In genomic region chr12:30822385-30823139, GRCh38 we compare ENCODE assay signal across 8 cellular contexts.
DNase-seq lines count a peak whose midpoint lies in the region; ATAC-seq, FAIRE-seq and TF ChIP-seq lines count a peak whose summit lies in the region.

No MANE protein-coding gene starts in this region.

- TF ChIP-seq POLR2A in endothelial cell of umbilical vein (IDR thresholded peaks at IDR 0.05; ENCODE audit: low read depth, low read length): no peak

- intact Hi-C loops in endothelial cell of umbilical vein (cut with micrococcal nuclease): no loop called here

- FAIRE-seq in endothelial cell of umbilical vein (lab: Jason Lieb, UNC): peak; percentile 84

- no peaks in the 10 kb centered on the region for H3K36me3 Mint-ChIP-seq in activated CD8-positive, alpha-beta memory T cell treated with anti-CD3 and anti-CD28 coated beads, Interleukin-2, amount 10 ng/mL, durations not matched to agents 7 days and 5 days
- no peaks in the 10 kb centered on the region for H3K36me3 Mint-ChIP-seq in memory B cell

- peak; percentile 79 for ATAC-seq in activated CD8-positive, alpha-beta memory T cell treated with anti-CD3 and anti-CD28 coated beads, Interleukin-2, amount 10 ng/mL, durations not matched to agents 7 days and 5 days
- peak; percentile 60 for ATAC-seq in memory B cell (ENCODE audit: low read depth)
- peak; percentile 57 for ATAC-seq in stimulated activated naive CD8-positive, alpha-beta T cell treated with anti-CD3 and anti-CD28 coated beads, Interleukin-15, Interleukin-2, amounts not matched to agents 100 U/mL and 50 U/mL, for 24 hours

- H3K4me1 Mint-ChIP-seq in activated CD8-positive, alpha-beta memory T cell treated with anti-CD3 and anti-CD28 coated beads, Interleukin-2, amount 10 ng/mL, durations not matched to agents 7 days and 5 days: peaks cover 14% of the 10 kb centered on the region
- H3K4me1 Mint-ChIP-seq in memory B cell: peaks cover 8% of the 10 kb centered on the region

- H3K4me1 ChIP-seq in endothelial cell of umbilical vein (ENCODE audit: control insufficient read depth, extremely low read depth, insufficient read depth, low read length): peaks cover 6% of the 10 kb centered on the region

- dilution Hi-C loops in endothelial cell of umbilical vein (cut with MboI; ENCODE audit: extremely low pct_ligation_motif_present, low sequenced_read_pairs): no loop called here

- BruUV-seq in endothelial cell of umbilical vein (replicated peaks; lab: Mats Ljungman, UMichigan): no TSS peak

- no peaks in the 10 kb centered on the region for H3K9me3 Mint-ChIP-seq in activated CD8-positive, alpha-beta memory T cell treated with anti-CD3 and anti-CD28 coated beads, Interleukin-2, amount 10 ng/mL, durations not matched to agents 7 days and 5 days (ENCODE audit: low read depth)
- no peaks in the 10 kb centered on the region for H3K9me3 Mint-ChIP-seq in memory B cell

- H3K27me3 ChIP-seq in endothelial cell of umbilical vein (ENCODE audit: control insufficient read depth in 2 of 2, insufficient read depth in 2 of 2, low read length in 2 of 2): peaks cover 9 to 10% of the 10 kb centered on the region in 2 experiments

- H3K79me2 ChIP-seq in endothelial cell of umbilical vein (ENCODE audit: control insufficient read depth, insufficient read depth, low read length): no peaks in the 10 kb centered on the region

- POLR2A ChIA-PET in endothelial cell of umbilical vein (lab: Charles Lee): no interaction called here

- peak overlapping the region; percentile 63 for H3K4me3 Mint-ChIP-seq in activated CD8-positive, alpha-beta memory T cell treated with anti-CD3 and anti-CD28 coated beads, Interleukin-2, amount 10 ng/mL, durations not matched to agents 7 days and 5 days
- peak overlapping the region; percentile 97 for H3K4me3 Mint-ChIP-seq in memory B cell

- no peaks in the 10 kb centered on the region for H3K36me3 ChIP-seq in endothelial cell of umbilical vein (ENCODE audit: control insufficient read depth in 2 of 2, extremely low read depth in 1 of 2, insufficient read depth in 2 of 2, low read length in 2 of 2)

- peak in 1 of 2 donors; percentile 10 for TF ChIP-seq CTCF in endothelial cell of umbilical vein (IDR thresholded peaks at IDR 0.05; ENCODE audit: extremely low read depth in 1 of 2, insufficient read depth in 1 of 2, low read depth in 1 of 2, low read length in 2 of 2)

- H3K4me2 ChIP-seq in endothelial cell of umbilical vein (ENCODE audit: insufficient read depth, low read length): peak overlapping the region; percentile 39

- peaks cover 60% of the 10 kb centered on the region for H3K27me3 Mint-ChIP-seq in activated CD8-positive, alpha-beta memory T cell treated with anti-CD3 and anti-CD28 coated beads, Interleukin-2, amount 10 ng/mL, durations not matched to agents 7 days and 5 days
- H3K27me3 Mint-ChIP-seq in memory B cell: peaks cover 17% of the 10 kb centered on the region

- no peak overlapping the region for H3K27ac ChIP-seq in endothelial cell of umbilical vein (ENCODE audit: insufficient read depth, low read depth, low read length)

- peak overlapping the region; percentile 43 for H3K9ac ChIP-seq in endothelial cell of umbilical vein (replicated peaks; ENCODE audit: extremely low read depth, insufficient read depth, low read length)

- no peaks in the 10 kb centered on the region for H3K9me3 ChIP-seq in endothelial cell of umbilical vein (replicated peaks; ENCODE audit: control insufficient read depth, insufficient read depth, low read length)

- peak overlapping the region; percentile 97 for H2AFZ ChIP-seq in endothelial cell of umbilical vein (ENCODE audit: low read depth, low read length)

- no peaks in the 10 kb centered on the region for H4K20me1 ChIP-seq in endothelial cell of umbilical vein (replicated peaks; ENCODE audit: control insufficient read depth, extremely low read depth, insufficient read depth, low read length)

- peak overlapping the region in 2 of 3 experiments; percentile 34 to 38 for H3K4me3 ChIP-seq in endothelial cell of umbilical vein (replicated peaks in 1 of 3; ENCODE audit: insufficient read depth in 1 of 3, low read depth in 1 of 3, low read length in 3 of 3)

- CTCF ChIA-PET in activated CD8-positive, alpha-beta memory T cell treated with anti-CD3 and anti-CD28 coated beads, Interleukin-2, amount 10 ng/mL, durations not matched to agents 7 days and 5 days (lab: Charles Lee): interaction anchor here (0.7 to 1.8 kb wide), 5 partner anchors 10 to 130 kb away, joined by 3 to 5 read pairs (median 4); no protein-coding TSS in a partner anchor
- CTCF ChIA-PET in endothelial cell of umbilical vein (lab: Charles Lee): interaction anchor here (0.7 to 2.6 kb wide), 7 partner anchors 9 to 1302 kb away, joined by 3 to 11 read pairs (median 5); no protein-coding TSS in a partner anchor

- H3K9me1 ChIP-seq in endothelial cell of umbilical vein (replicated peaks; ENCODE audit: control insufficient read depth, extremely low read depth, insufficient read depth, low read length): no peaks in the 10 kb centered on the region

- DNase-seq in activated CD4-positive, alpha-beta T cell treated with anti-CD3 and anti-CD28 coated beads for 1 hour: peak; percentile 16
- DNase-seq in activated CD4-positive, alpha-beta T cell treated with anti-CD3 and anti-CD28 coated beads, Interleukin-2, amount 50 U/mL, for 4 hours: no peak
- DNase-seq in HPDE6-E6E7 (ENCODE audit: extremely low spot score) (peak; percentile 47), endothelial cell of umbilical vein (ENCODE audit: low read depth, low spot score) (peak; percentile 56), memory B cell (ENCODE audit: low spot score in 2 of 2) (peak; percentile 14 to 30), NCI-H345 treated with DMSO at 0.1 percent for 48 hours (lab: John Stamatoyannopoulos, UW; ENCODE audit: unreplicated experiment) (no peak)
- peak; percentile 49 for DNase-seq in activated CD8-positive, alpha-beta memory T cell treated with anti-CD3 and anti-CD28 coated beads, Interleukin-2, amount 10 ng/mL, durations not matched to agents 7 days and 5 days
- peak; percentile 51 for DNase-seq in stimulated activated naive CD8-positive, alpha-beta T cell treated with anti-CD3 and anti-CD28 coated beads, Interleukin-15, Interleukin-2, amounts not matched to agents 100 U/mL and 50 U/mL, for 24 hours

- no peak overlapping the region for H3K27ac Mint-ChIP-seq in activated CD8-positive, alpha-beta memory T cell treated with anti-CD3 and anti-CD28 coated beads, Interleukin-2, amount 10 ng/mL, durations not matched to agents 7 days and 5 days
- H3K27ac Mint-ChIP-seq in memory B cell: peak overlapping the region; percentile 54

TF ChIP-seq in endothelial cell of umbilical vein, 7 proteins besides CTCF, POLR2A, EP300 and RAD21:
- TF ChIP-seq JUN (IDR thresholded peaks at IDR 0.05; ENCODE audit: borderline replicate concordance, insufficient read depth, insufficient read length, low read depth) (no peak), EZH2 (IDR thresholded peaks at IDR 0.05; ENCODE audit: borderline replicate concordance, low read depth, low read length, severe bottlenecking) (no peak), POLR2AphosphoS5 (IDR thresholded peaks at IDR 0.05; ENCODE audit: insufficient read depth, low read depth, low read length) (peak; percentile 23), GATA2 (IDR thresholded peaks at IDR 0.05; ENCODE audit: insufficient read depth, insufficient read length, low read depth, low read length) (no peak), FOS (IDR thresholded peaks at IDR 0.05; ENCODE audit: borderline replicate concordance, insufficient read depth, low read length) (no peak), MAX (IDR thresholded peaks at IDR 0.05; ENCODE audit: insufficient read depth, insufficient read length) (peak; percentile 37)

Comparison
In these comparisons a context has a peak if more than half of its experiments do, and no peak if none do; other contexts are left out.
1. DNase-seq: peak in activated CD4-positive, alpha-beta T cell treated with anti-CD3 and anti-CD28 coated beads for 1 hour (single experiment), HPDE6-E6E7 (single experiment), activated CD8-positive, alpha-beta memory T cell treated with anti-CD3 and anti-CD28 coated beads, Interleukin-2, amount 10 ng/mL, durations not matched to agents 7 days and 5 days (single experiment), endothelial cell of umbilical vein (single experiment), memory B cell (2 of 2) and stimulated activated naive CD8-positive, alpha-beta T cell treated with anti-CD3 and anti-CD28 coated beads, Interleukin-15, Interleukin-2, amounts not matched to agents 100 U/mL and 50 U/mL, for 24 hours (single experiment); none in activated CD4-positive, alpha-beta T cell treated with anti-CD3 and anti-CD28 coated beads, Interleukin-2, amount 50 U/mL, for 4 hours (0 of 2) and NCI-H345 treated with DMSO at 0.1 percent for 48 hours (single experiment).
2. Peak in every context shown above with its lines, with median percentiles within 50 percentile points of each other: ATAC-seq.